In the genomic region with DNA sequence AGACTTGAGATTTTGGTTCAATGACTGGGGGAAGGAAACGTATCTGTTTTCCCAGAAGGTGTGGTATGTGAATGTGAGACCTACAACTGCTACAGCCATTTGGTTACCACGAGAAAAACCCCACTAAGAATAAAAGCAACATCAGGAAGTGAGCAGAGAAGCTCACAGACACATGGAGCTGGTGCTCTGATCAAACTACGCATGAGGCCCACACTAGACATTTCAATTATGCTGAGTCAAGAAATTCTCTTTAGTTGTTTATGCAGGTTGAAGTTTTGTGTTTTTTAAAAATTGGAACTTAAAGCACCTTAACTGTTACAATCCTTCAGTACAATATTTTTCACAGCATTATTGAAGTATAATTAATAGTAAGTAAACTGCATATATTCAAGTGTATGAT, we compare ENCODE assay signal across 3 cellular contexts.
TF ChIP-seq lines count a peak whose summit lies in the region.

No MANE protein-coding gene starts in this region.

TF ChIP-seq in HepG2, 621 proteins besides CTCF, POLR2A, EP300 and RAD21:
- peak; percentile 85 for TF ChIP-seq MAFF (IDR thresholded peaks at IDR 0.05; ENCODE audit: low read depth, low read length)
- peak; percentile 73 to 86 for TF ChIP-seq MAFK (conservative IDR thresholded peaks at IDR 0.05 in 1 of 2, IDR thresholded peaks at IDR 0.05 in 1 of 2; ENCODE audit: low read length in 2 of 2)
- no peak for TF ChIP-seq SCMH1 (CRISPR knock-in tag; IDR thresholded peaks at IDR 0.05; ENCODE audit: borderline replicate concordance)
- no peak for TF ChIP-seq ZNF678 (CRISPR knock-in tag; IDR thresholded peaks at IDR 0.05)

TF ChIP-seq in K562, 482 proteins besides CTCF, POLR2A, EP300 and RAD21 (continues in another document):
- TF ChIP-seq MAFK (IDR thresholded peaks at IDR 0.05; ENCODE audit: low read length) (peak; percentile 67; the same call in 1 of the 2 replicates), ZNF282 (CRISPR knock-in tag; IDR thresholded peaks at IDR 0.05) (no peak), ZNF232 (CRISPR knock-in tag; IDR thresholded peaks at IDR 0.05) (no peak), ZBED1 (IDR thresholded peaks at IDR 0.05) (no peak), ZKSCAN8 (CRISPR knock-in tag; IDR thresholded peaks at IDR 0.05) (no peak), SMAD4 (CRISPR knock-in tag; conservative IDR thresholded peaks at IDR 0.05) (no peak), MAFG (tag; conservative IDR thresholded peaks at IDR 0.05) (peak; percentile 39; the same call in 1 of the 2 replicates), ZNF274 (IDR thresholded peaks at IDR 0.05; ENCODE audit: borderline replicate concordance, low read depth, low read length) (no peak), RBM22 (IDR thresholded peaks at IDR 0.05; ENCODE audit: low read depth, low read length, poor library complexity, severe bottlenecking) (no peak), HOXB6 (CRISPR knock-in tag; IDR thresholded peaks at IDR 0.05; ENCODE audit: borderline replicate concordance) (no peak), NFIX (CRISPR knock-in tag; IDR thresholded peaks at IDR 0.05; ENCODE audit: low read depth) (no peak), NUFIP1 (IDR thresholded peaks at IDR 0.05; ENCODE audit: partially characterized antibody) (no peak), MAFF (IDR thresholded peaks at IDR 0.05; ENCODE audit: low read length) (peak; percentile 56), ESRRB (CRISPR knock-in tag; IDR thresholded peaks at IDR 0.05; ENCODE audit: borderline replicate concordance) (no peak), ZNF316 (IDR thresholded peaks at IDR 0.05) (peak; percentile 87), C11orf30 (IDR thresholded peaks at IDR 0.05; ENCODE audit: low read depth) (peak; percentile 78), SMAD1 (IDR thresholded peaks at IDR 0.05; ENCODE audit: low read depth, low read length, partially characterized antibody) (no peak), PPARD (CRISPR knock-in tag; IDR thresholded peaks at IDR 0.05) (no peak), STAT5B (CRISPR knock-in tag; IDR thresholded peaks at IDR 0.05) (no peak), ETS2 (tag; IDR thresholded peaks at IDR 0.05; ENCODE audit: borderline replicate concordance, poor library complexity, severe bottlenecking) (no peak)
- TF ChIP-seq, protein P1, sequence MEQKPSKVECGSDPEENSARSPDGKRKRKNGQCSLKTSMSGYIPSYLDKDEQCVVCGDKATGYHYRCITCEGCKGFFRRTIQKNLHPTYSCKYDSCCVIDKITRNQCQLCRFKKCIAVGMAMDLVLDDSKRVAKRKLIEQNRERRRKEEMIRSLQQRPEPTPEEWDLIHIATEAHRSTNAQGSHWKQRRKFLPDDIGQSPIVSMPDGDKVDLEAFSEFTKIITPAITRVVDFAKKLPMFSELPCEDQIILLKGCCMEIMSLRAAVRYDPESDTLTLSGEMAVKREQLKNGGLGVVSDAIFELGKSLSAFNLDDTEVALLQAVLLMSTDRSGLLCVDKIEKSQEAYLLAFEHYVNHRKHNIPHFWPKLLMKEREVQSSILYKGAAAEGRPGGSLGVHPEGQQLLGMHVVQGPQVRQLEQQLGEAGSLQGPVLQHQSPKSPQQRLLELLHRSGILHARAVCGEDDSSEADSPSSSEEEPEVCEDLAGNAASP (IDR thresholded peaks at IDR 0.05): no peak
- TF ChIP-seq, protein P2, sequence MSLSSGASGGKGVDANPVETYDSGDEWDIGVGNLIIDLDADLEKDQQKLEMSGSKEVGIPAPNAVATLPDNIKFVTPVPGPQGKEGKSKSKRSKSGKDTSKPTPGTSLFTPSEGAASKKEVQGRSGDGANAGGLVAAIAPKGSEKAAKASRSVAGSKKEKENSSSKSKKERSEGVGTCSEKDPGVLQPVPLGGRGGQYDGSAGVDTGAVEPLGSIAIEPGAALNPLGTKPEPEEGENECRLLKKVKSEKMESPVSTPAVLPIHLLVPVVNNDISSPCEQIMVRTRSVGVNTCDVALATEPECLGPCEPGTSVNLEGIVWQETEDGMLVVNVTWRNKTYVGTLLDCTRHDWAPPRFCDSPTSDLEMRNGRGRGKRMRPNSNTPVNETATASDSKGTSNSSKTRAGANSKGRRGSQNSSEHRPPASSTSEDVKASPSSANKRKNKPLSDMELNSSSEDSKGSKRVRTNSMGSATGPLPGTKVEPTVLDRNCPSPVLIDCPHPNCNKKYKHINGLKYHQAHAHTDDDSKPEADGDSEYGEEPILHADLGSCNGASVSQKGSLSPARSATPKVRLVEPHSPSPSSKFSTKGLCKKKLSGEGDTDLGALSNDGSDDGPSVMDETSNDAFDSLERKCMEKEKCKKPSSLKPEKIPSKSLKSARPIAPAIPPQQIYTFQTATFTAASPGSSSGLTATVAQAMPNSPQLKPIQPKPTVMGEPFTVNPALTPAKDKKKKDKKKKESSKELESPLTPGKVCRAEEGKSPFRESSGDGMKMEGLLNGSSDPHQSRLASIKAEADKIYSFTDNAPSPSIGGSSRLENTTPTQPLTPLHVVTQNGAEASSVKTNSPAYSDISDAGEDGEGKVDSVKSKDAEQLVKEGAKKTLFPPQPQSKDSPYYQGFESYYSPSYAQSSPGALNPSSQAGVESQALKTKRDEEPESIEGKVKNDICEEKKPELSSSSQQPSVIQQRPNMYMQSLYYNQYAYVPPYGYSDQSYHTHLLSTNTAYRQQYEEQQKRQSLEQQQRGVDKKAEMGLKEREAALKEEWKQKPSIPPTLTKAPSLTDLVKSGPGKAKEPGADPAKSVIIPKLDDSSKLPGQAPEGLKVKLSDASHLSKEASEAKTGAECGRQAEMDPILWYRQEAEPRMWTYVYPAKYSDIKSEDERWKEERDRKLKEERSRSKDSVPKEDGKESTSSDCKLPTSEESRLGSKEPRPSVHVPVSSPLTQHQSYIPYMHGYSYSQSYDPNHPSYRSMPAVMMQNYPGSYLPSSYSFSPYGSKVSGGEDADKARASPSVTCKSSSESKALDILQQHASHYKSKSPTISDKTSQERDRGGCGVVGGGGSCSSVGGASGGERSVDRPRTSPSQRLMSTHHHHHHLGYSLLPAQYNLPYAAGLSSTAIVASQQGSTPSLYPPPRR (CRISPR knock-in tag; IDR thresholded peaks at IDR 0.05; ENCODE audit: borderline replicate concordance): no peak
- TF ChIP-seq, protein P3, sequence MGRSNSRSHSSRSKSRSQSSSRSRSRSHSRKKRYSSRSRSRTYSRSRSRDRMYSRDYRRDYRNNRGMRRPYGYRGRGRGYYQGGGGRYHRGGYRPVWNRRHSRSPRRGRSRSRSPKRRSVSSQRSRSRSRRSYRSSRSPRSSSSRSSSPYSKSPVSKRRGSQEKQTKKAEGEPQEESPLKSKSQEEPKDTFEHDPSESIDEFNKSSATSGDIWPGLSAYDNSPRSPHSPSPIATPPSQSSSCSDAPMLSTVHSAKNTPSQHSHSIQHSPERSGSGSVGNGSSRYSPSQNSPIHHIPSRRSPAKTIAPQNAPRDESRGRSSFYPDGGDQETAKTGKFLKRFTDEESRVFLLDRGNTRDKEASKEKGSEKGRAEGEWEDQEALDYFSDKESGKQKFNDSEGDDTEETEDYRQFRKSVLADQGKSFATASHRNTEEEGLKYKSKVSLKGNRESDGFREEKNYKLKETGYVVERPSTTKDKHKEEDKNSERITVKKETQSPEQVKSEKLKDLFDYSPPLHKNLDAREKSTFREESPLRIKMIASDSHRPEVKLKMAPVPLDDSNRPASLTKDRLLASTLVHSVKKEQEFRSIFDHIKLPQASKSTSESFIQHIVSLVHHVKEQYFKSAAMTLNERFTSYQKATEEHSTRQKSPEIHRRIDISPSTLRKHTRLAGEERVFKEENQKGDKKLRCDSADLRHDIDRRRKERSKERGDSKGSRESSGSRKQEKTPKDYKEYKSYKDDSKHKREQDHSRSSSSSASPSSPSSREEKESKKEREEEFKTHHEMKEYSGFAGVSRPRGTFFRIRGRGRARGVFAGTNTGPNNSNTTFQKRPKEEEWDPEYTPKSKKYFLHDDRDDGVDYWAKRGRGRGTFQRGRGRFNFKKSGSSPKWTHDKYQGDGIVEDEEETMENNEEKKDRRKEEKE (IDR thresholded peaks at IDR 0.05; ENCODE audit: borderline replicate concordance in 1 of 2, control insufficient read depth in 1 of 2, low read depth in 2 of 2, low read length in 1 of 2): no peak

TF ChIP-seq in HEK293T, 16 proteins besides CTCF, POLR2A, EP300 and RAD21:
- TF ChIP-seq ZNF384 (IDR thresholded peaks at IDR 0.05): no peak
- no peak for TF ChIP-seq BHLHE40 (IDR thresholded peaks at IDR 0.05; ENCODE audit: borderline replicate concordance)
- no peak for TF ChIP-seq SP1 (IDR thresholded peaks at IDR 0.05)
- no peak for TF ChIP-seq NFRKB (IDR thresholded peaks at IDR 0.05)
- TF ChIP-seq FOXK2 (IDR thresholded peaks at IDR 0.05): no peak
- no peak for TF ChIP-seq TARDBP (IDR thresholded peaks at IDR 0.05)
- TF ChIP-seq LEF1 (IDR thresholded peaks at IDR 0.05; ENCODE audit: borderline replicate concordance): no peak
- no peak for TF ChIP-seq FOXA1 (IDR thresholded peaks at IDR 0.05)
- no peak for TF ChIP-seq HDGF (IDR thresholded peaks at IDR 0.05; ENCODE audit: borderline replicate concordance)
- no peak for TF ChIP-seq FOXM1 (IDR thresholded peaks at IDR 0.05; ENCODE audit: borderline replicate concordance)
